ENCODE assay signal across 8 cellular contexts in genomic region chr16:29994613-29995329, GRCh38. TPM values are rescaled to one million over a fixed set of nuclear protein-coding genes. Genes with fewer than 3 reads are reported as not detected.
DNase-seq lines count a peak whose midpoint lies in the region; TF ChIP-seq lines count a peak whose summit lies in the region.

No MANE protein-coding gene starts in this region.

- H3T11ph ChIP-seq in H9 (ENCODE audit: low read length) = no peak overlapping the region

- intact Hi-C loops in ascending aorta (cut with DNase I) = loop anchor here (5.0 kb wide), 3 partner anchors 58 to 187 kb away; partner anchors contain the start of genes MAZ and MVP

- no peak overlapping the region for H2BK5ac ChIP-seq in H9 (ENCODE audit: insufficient read length, low read length)

- H4K20me1 ChIP-seq in H9 (ENCODE audit: control insufficient read depth, insufficient read depth, insufficient read length) = no peaks in the 10 kb centered on the region

- H4K91ac ChIP-seq in H9 (ENCODE audit: insufficient read length, low read depth, low read length) = no peak overlapping the region

- H3K27me3 Mint-ChIP-seq in H9 (ENCODE audit: low read depth) = no peaks in the 10 kb centered on the region; the same call in 1 of the 2 replicates

- H3K36me3 Mint-ChIP-seq in H9 (ENCODE audit: insufficient read depth in 1 of 3, low read depth in 3 of 3) = peaks cover 14 to 59% (median 34%) of the 10 kb centered on the region in 3 experiments

- H3K79me1 ChIP-seq in H9 (ENCODE audit: insufficient read depth, low read depth, low read length, poor library complexity, severe bottlenecking) = no peaks in the 10 kb centered on the region

- H3K4me1 ChIP-seq in H9 (ENCODE audit: insufficient read depth, low read length) = no peaks in the 10 kb centered on the region
- peaks cover 4 to 15% of the 10 kb centered on the region in 2 donors for H3K4me1 ChIP-seq in ascending aorta
- peaks cover 4% of the 10 kb centered on the region; the same call in 1 of the 2 replicates for H3K4me1 ChIP-seq in iPS-20b (ENCODE audit: insufficient read depth, low read length)

- peaks cover 15 to 22% of the 10 kb centered on the region in 2 experiments for H3K4me1 Mint-ChIP-seq in H9

- DNase-seq in GM12864 (ENCODE audit: low read depth) (no peak), H9 (no peak), NCI-H226 (peak; percentile 83), ascending aorta (ENCODE audit: low spot score in 2 of 2) (no peak), NOMO-1 treated with DMSO at 0.1 percent for 48 hours (lab: John Stamatoyannopoulos, UW; ENCODE audit: unreplicated experiment) (no peak), NCI-H1417 treated with DMSO at 0.1 percent for 48 hours (lab: John Stamatoyannopoulos, UW) (no peak)
- peak; percentile 56 to 71 (median 70) for DNase-seq in stimulated activated CD4-positive, alpha-beta T cell treated with anti-CD3 and anti-CD28 coated beads, Interleukin-12 subunit alpha, Interleukin-12 subunit beta, amount 100 ng/mL, for 48 hours (ENCODE audit: low read depth in 2 of 3, low spot score in 1 of 3)

- H3K27ac ChIP-seq in H9 (ENCODE audit: insufficient read length, low read depth, low read length) = no peak overlapping the region
- H3K27ac ChIP-seq in ascending aorta = peak overlapping the region; percentile 84 to 91
- H3K27ac ChIP-seq in iPS-20b (ENCODE audit: low read length) = no peak overlapping the region

- no peak overlapping the region for H2AFZ ChIP-seq in H9 (ENCODE audit: low read length)

- H3K36me3 ChIP-seq in ascending aorta (peaks cover 28 to 45% of the 10 kb centered on the region in 2 donors), iPS-20b (ENCODE audit: insufficient read depth, low read depth, low read length) (peaks cover 44% of the 10 kb centered on the region)

- H3K4me3 Mint-ChIP-seq in H9 = peak overlapping the region; percentile 97 to 98

- H2AK5ac ChIP-seq in H9 (ENCODE audit: insufficient read length, low read length) = no peak overlapping the region

- H3K79me2 ChIP-seq in H9 (ENCODE audit: insufficient read depth, low read length) = no peaks in the 10 kb centered on the region; the same call in 1 of the 2 replicates

- TF ChIP-seq CTCF in GM12864 (IDR thresholded peaks at IDR 0.05; ENCODE audit: low read depth, low read length, missing control alignments) (no peak), H9 (conservative IDR thresholded peaks at IDR 0.05) (no peak), ascending aorta (IDR thresholded peaks at IDR 0.05) (no peak)

- H3K56ac ChIP-seq in H9 (ENCODE audit: insufficient read length, low read depth, low read length) = no peak overlapping the region

- no peak overlapping the region for H2BK12ac ChIP-seq in H9 (ENCODE audit: insufficient read length, low read depth, low read length)

- no CpG with 5 or more reads among the region's 24 CpGs for WGBS in H9 (ENCODE audit: extremely low coverage, insufficient read length, low lambda C conversion rate)

- H3K27me3 ChIP-seq in H9 (ENCODE audit: insufficient read depth, low read length) = no peaks in the 10 kb centered on the region
- no peaks in the 10 kb centered on the region for H3K27me3 ChIP-seq in ascending aorta
- no peaks in the 10 kb centered on the region for H3K27me3 ChIP-seq in iPS-20b (ENCODE audit: insufficient read depth, low read length)

- H3K14ac ChIP-seq in H9 (ENCODE audit: insufficient read depth, low read length) = no peak overlapping the region

- H4K8ac ChIP-seq in H9 (replicated peaks; ENCODE audit: insufficient read length, low read depth, low read length) = no peak overlapping the region

- no peak overlapping the region for H3K23ac ChIP-seq in H9 (ENCODE audit: insufficient read length, low read depth, low read length)

- H3K4me3 ChIP-seq in GM12864 (ENCODE audit: low read depth, low read length) = peak overlapping the region; percentile 80
- peak overlapping the region; percentile 69 to 77 for H3K4me3 ChIP-seq in ascending aorta
- H3K4me3 ChIP-seq in iPS-20b (ENCODE audit: low read length) = peak overlapping the region; percentile 87

- no peak overlapping the region for H3K4ac ChIP-seq in H9 (ENCODE audit: low read depth, low read length)

- H3K9ac ChIP-seq in H9 (ENCODE audit: extremely low read depth, insufficient read length, low read length) = no peak overlapping the region
- H3K9ac ChIP-seq in iPS-20b (ENCODE audit: low read depth, low read length) = peak overlapping the region; percentile 93; the same call in 1 of the 2 replicates

- no peak overlapping the region for H2BK120ac ChIP-seq in H9 (ENCODE audit: low read depth, low read length, poor library complexity, severe bottlenecking)

- H3K9me3 Mint-ChIP-seq in H9 = no peaks in the 10 kb centered on the region; a peak in 1 of 5 replicates

- H3K18ac ChIP-seq in H9 (ENCODE audit: insufficient read length, low read depth, low read length) = no peak overlapping the region

- H2BK20ac ChIP-seq in H9 (ENCODE audit: low read depth, low read length, poor library complexity, severe bottlenecking) = no peak overlapping the region

- H3K27ac Mint-ChIP-seq in H9 = peak overlapping the region; percentile 35 to 98 (median 96); a peak in 4 of 7 replicates

- H4K5ac ChIP-seq in H9 (ENCODE audit: insufficient read length, low read depth, low read length) = no peak overlapping the region

- peaks cover 9% of the 10 kb centered on the region for H3K23me2 ChIP-seq in H9 (ENCODE audit: insufficient read length, low read depth, low read length, poor library complexity, severe bottlenecking)

- peak overlapping the region; percentile 92 for H3K4me2 ChIP-seq in H9 (ENCODE audit: insufficient read depth, insufficient read length, low read length)

- H2BK15ac ChIP-seq in H9 (ENCODE audit: low read depth, low read length) = no peak overlapping the region

- H3K9me3 ChIP-seq in H9 (ENCODE audit: control insufficient read depth, low read depth, low read length) = no peaks in the 10 kb centered on the region
- no peaks in the 10 kb centered on the region for H3K9me3 ChIP-seq in ascending aorta
- H3K9me3 ChIP-seq in iPS-20b (ENCODE audit: insufficient read depth, low read depth, low read length) = no peaks in the 10 kb centered on the region

RNA-seq across cellular contexts. Expression of gene HIRIP3, which starts 0.6 kb away (rescaled TPM):
- total RNA-seq in H9 (2021) (18.5 and 21.6 TPM in 2 replicates), ascending aorta (2.0 TPM)

RNA-seq across cellular contexts. Expression of gene INO80E, which starts 1.3 kb away (rescaled TPM):
- total RNA-seq in H9 (2021) = 94.1 and 101 TPM in 2 replicates
- total RNA-seq in ascending aorta = 44.1 TPM

RNA-seq across cellular contexts. Expression of gene DOC2A, which starts 16.1 kb away (rescaled TPM):
- total RNA-seq in H9 (2021) (10.2 and 12.2 TPM in 2 replicates), ascending aorta (not detected)

RNA-seq across cellular contexts. Expression of gene TAOK2, which starts 21.1 kb away (rescaled TPM):
- 43.1 and 43.9 TPM in 2 replicates for total RNA-seq in H9 (2021)
- 101 TPM for total RNA-seq in ascending aorta

RNA-seq across cellular contexts. Expression of gene C16orf92, which starts 28.2 kb away (rescaled TPM):
- not detected in 2 replicates for total RNA-seq in H9 (2021)
- total RNA-seq in ascending aorta = not detected

Comparison
In these comparisons a context has a peak if more than half of its experiments do, and no peak if none do; other contexts are left out.
1. DNase-seq: peak in NCI-H226 (single experiment) and stimulated activated CD4-positive, alpha-beta T cell treated with anti-CD3 and anti-CD28 coated beads, Interleukin-12 subunit alpha, Interleukin-12 subunit beta, amount 100 ng/mL, for 48 hours (3 of 3); none in GM12864 (single experiment), H9 (single experiment), ascending aorta (0 of 2), NOMO-1 treated with DMSO at 0.1 percent for 48 hours (single experiment) and NCI-H1417 treated with DMSO at 0.1 percent for 48 hours (single experiment).
2. H3K27ac ChIP-seq: peak in ascending aorta (2 of 2); none in H9 (single experiment) and iPS-20b (single experiment).
3. RNA of gene DOC2A, which starts 16.1 kb away (total RNA-seq): 10.2 to 12.2 TPM in H9; not detected in ascending aorta (single experiment); every median in the first group is over 10 times any median in the second.
4. Peak in every context shown above with its lines, with median percentiles within 50 percentile points of each other: H3K4me3 ChIP-seq.